ENCODE assay signal across 2 cellular contexts in the genomic region with DNA sequence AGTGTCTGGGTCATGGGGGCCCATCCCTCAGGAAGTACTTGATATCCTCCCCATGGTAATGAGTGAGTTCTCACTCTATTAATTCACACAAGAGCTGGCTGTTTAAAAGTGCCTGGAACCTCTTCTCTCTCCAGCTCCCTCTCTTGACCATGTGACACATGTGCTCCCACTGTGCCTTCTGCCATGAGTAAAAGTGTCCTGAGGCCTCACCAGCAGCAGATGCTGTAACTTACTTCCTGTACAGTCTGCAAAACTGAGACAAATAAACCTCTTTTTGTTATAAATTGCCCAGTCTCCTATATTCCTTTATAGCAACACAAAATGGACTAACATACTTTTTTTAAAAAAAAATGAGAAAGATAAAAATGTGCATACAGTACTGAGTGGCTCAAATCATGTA.
TF ChIP-seq lines count a peak whose summit lies in the region.

No MANE protein-coding gene starts in this region.

TF ChIP-seq in HepG2, 621 proteins besides CTCF, POLR2A, EP300 and RAD21:
- TF ChIP-seq ZNF121 (CRISPR knock-in tag; IDR thresholded peaks at IDR 0.05): no peak
- TF ChIP-seq RBM22 (optimal IDR thresholded peaks at IDR 0.05; ENCODE audit: low read length): peak; percentile 39

TF ChIP-seq in Ishikawa, 13 proteins besides CTCF, POLR2A, EP300 and RAD21:
- TF ChIP-seq, protein P1, sequence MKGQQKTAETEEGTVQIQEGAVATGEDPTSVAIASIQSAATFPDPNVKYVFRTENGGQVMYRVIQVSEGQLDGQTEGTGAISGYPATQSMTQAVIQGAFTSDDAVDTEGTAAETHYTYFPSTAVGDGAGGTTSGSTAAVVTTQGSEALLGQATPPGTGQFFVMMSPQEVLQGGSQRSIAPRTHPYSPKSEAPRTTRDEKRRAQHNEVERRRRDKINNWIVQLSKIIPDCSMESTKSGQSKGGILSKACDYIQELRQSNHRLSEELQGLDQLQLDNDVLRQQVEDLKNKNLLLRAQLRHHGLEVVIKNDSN (IDR thresholded peaks at IDR 0.05): 0 out of 2 replicates have a peak, but pooled peaks have one; percentile 39
- no peak for TF ChIP-seq TAF1 (IDR thresholded peaks at IDR 0.05; ENCODE audit: low read depth)
- no peak for TF ChIP-seq CREB1 (IDR thresholded peaks at IDR 0.05; ENCODE audit: low read depth)
TF ChIP-seq in Ishikawa: peak in this region for 1.
